In the genomic region with DNA sequence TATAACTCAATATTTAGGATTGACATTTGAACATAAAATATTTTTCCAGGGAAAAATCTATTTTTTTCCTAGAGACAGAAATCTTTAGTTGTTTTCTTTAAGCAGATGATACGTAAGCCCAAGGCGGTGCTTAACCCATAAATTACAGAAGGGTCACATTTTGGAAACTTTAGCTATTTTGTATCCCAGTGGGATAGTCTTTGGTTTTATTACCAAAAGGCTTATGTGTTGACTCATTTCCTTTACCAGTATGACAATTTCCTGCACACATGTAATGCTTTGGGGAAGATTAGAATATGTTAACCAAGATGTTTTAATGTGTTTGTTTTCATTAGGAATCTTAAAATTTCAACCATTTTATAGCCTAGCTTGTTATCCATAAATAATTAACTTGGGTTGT, we compare ENCODE assay signal across 11 cellular contexts. TPM values are rescaled to one million over a fixed set of nuclear protein-coding genes. Genes with fewer than 3 reads are reported as not detected.
DNase-seq lines count a peak whose midpoint lies in the region; ATAC-seq, FAIRE-seq and TF ChIP-seq lines count a peak whose summit lies in the region.
"Had no signal": no experiment of that assay in that cellular context is flagged by ENCODE, and none has a peak within 500 bp of the region (broad histone marks: within the 10 kb centered on the region; RNA-seq: fewer than 3 reads in every experiment).

No MANE protein-coding gene starts in this region.

- peak; percentile 100 for FAIRE-seq in G401.6 (lab: Jason Lieb, UNC)

- H3K4me3 ChIP-seq in NB4 (ENCODE audit: low read depth, low read length) = no peak overlapping the region
- H3K4me3 ChIP-seq in cardiac fibroblast (replicated peaks in 1 of 2; ENCODE audit: low read depth in 2 of 2, low read length in 2 of 2) = no peak overlapping the region

- TF ChIP-seq CTCF in NB4 (IDR thresholded peaks at IDR 0.05; ENCODE audit: low read depth, low read length) (no peak), cardiac fibroblast (IDR thresholded peaks at IDR 0.05; ENCODE audit: low read depth, low read length) (no peak)

- ATAC-seq in GM21825 (IDR thresholded peaks at IDR 0.05; ENCODE audit: unreplicated experiment) = no peak

- TF ChIP-seq POLR2A in NB4 (IDR thresholded peaks at IDR 0.05; ENCODE audit: extremely low read depth, insufficient read length) = no peak

- peak; percentile 73 for DNase-seq in NB4 (ENCODE audit: low read depth)
- DNase-seq in cardiac fibroblast (ENCODE audit: low read depth in 2 of 2) = peak; percentile 86 to 92
- DNase-seq in myocyte (ENCODE audit: low read depth) = peak; percentile 56
- DNase-seq in stimulated activated CD4-positive, alpha-beta T cell treated with anti-CD3 and anti-CD28 coated beads, Interleukin-2, amount 100 ng/mL, for 24 hours = no peak
- DNase-seq in hypothalamus (lab: John Stamatoyannopoulos, UW) = no peak
- DNase-seq in NCI-H2196 treated with DMSO at 0.1 percent for 48 hours (lab: John Stamatoyannopoulos, UW; ENCODE audit: unreplicated experiment) = no peak
- DNase-seq: activated B cell treated with CpG ODN at 0.5 μM for 24 hours; activated gamma-delta T cell treated with Interleukin-2 at 50 U/mL for 16 hours; NK-92 treated with Interleukin-12 subunit alpha and Interleukin-12 subunit beta, amount 100 ng/mL, for 24 hours had no signal

RNA-seq across cellular contexts. Expression of gene DYNC1I2, which starts 24.8 kb away (rescaled TPM):
- 141 and 164 TPM in 2 replicates for total RNA-seq in myocyte
- polyA plus RNA-seq in myocyte (2012) = 91.2 TPM

Comparison
In these comparisons a context has a peak if more than half of its experiments do, and no peak if none do; other contexts are left out.
1. DNase-seq: peak in NB4 (single experiment), cardiac fibroblast (2 of 2) and myocyte (single experiment); none in stimulated activated CD4-positive, alpha-beta T cell treated with anti-CD3 and anti-CD28 coated beads, Interleukin-2, amount 100 ng/mL, for 24 hours (0 of 2), hypothalamus (0 of 51) and NCI-H2196 treated with DMSO at 0.1 percent for 48 hours (single experiment).